Comparison of ENCODE assay signal across 7 cellular contexts in genomic region chr5:161546463-161547301, GRCh38. TPM values are rescaled to one million over a fixed set of nuclear protein-coding genes. Genes with fewer than 3 reads are reported as not detected.
DNase-seq lines count a peak whose midpoint lies in the region; ATAC-seq and TF ChIP-seq lines count a peak whose summit lies in the region.

Gene GABRB2 (minus strand): TSS chr5:161546725. CDS start chr5:161546643, 82 bp downstream.

- no peak for TF ChIP-seq CTCF in epithelial cell of proximal tubule (conservative IDR thresholded peaks at IDR 0.05; ENCODE audit: low read depth, low read length)
- no peak for TF ChIP-seq CTCF in mucosa of descending colon (IDR thresholded peaks at IDR 0.05)

- H3K27ac ChIP-seq in thymus (ENCODE audit: low read depth) = no peak within 1 kb of the TSS

- H3K9me3 ChIP-seq in mucosa of descending colon (no peaks in the 10 kb centered on the region), thymus (ENCODE audit: control insufficient read depth) (no peaks in the 10 kb centered on the region)

- CTCF ChIA-PET in T-cell (lab: Charles Lee) = no interaction called here

- intact Hi-C loops in mucosa of descending colon (cut with DNase I, micrococcal nuclease) = no loop called here

- peaks cover 4 to 12% (median 6%) of the 10 kb centered on the region in 3 donors for H3K9me3 Mint-ChIP-seq in T-cell

- H3K4me3 ChIP-seq in epithelial cell of proximal tubule (ENCODE audit: low read depth, low read length) (peak within 1 kb of the TSS; percentile 63), mucosa of descending colon (no peak within 1 kb of the TSS), thymus (ENCODE audit: low read length) (peak within 1 kb of the TSS; percentile 36)

- peak; percentile 69 for ATAC-seq in GM21367 (IDR thresholded peaks at IDR 0.05; ENCODE audit: unreplicated experiment)
- peak; percentile 47 for ATAC-seq in HG03575 (IDR thresholded peaks at IDR 0.05; ENCODE audit: extremely low read depth, insufficient number of reproducible peaks, low FRiP score, unreplicated experiment)
- no peak for ATAC-seq in T-cell (replicated peaks in 1 of 4)
- peak; percentile 72 for ATAC-seq in mucosa of descending colon

- POLR2A ChIA-PET in T-cell (lab: Charles Lee) = no interaction called here

- H3K36me3 ChIP-seq in mucosa of descending colon (ENCODE audit: low read depth) = no peaks in the 10 kb centered on the region
- no peaks in the 10 kb centered on the region for H3K36me3 ChIP-seq in thymus (ENCODE audit: control insufficient read depth, insufficient read depth)

- H3K27ac Mint-ChIP-seq in T-cell = peak within 1 kb of the TSS in 1 of 2 donors; percentile 67

- whole genome bisulfite sequencing in thymus = 3% methylated on average over 32 of the region's 32 CpGs

- peak; percentile 73 for DNase-seq in GM03348 (ENCODE audit: low spot score)
- DNase-seq in T-cell = no peak
- no peak for DNase-seq in epithelial cell of proximal tubule (ENCODE audit: low read depth)
- peak; percentile 66 to 75 (median 71) for DNase-seq in mucosa of descending colon

- H3K36me3 Mint-ChIP-seq in T-cell = no peaks in the 10 kb centered on the region

- peaks cover 43% of the 10 kb centered on the region for H3K27me3 ChIP-seq in thymus (ENCODE audit: control insufficient read depth, insufficient read depth)

- H3K4me1 ChIP-seq in mucosa of descending colon (ENCODE audit: low read depth) (peaks cover 21% of the 10 kb centered on the region), thymus (ENCODE audit: control insufficient read depth, insufficient read depth, low read length) (no peaks in the 10 kb centered on the region)

- H3K27me3 Mint-ChIP-seq in T-cell = peaks cover 50 to 57% of the 10 kb centered on the region in 2 donors

- H3K4me3 Mint-ChIP-seq in T-cell = peak within 1 kb of the TSS; percentile 63 to 75 (median 70)

- H3K4me1 Mint-ChIP-seq in T-cell = peaks cover 9 to 16% (median 13%) of the 10 kb centered on the region in 3 donors

RNA-seq across cellular contexts. Expression of gene GABRB2, which starts in this region (rescaled TPM):
- total RNA-seq in T-cell (not detected), epithelial cell of proximal tubule (not detected in 2 replicates), mucosa of descending colon (1 to 10 TPM in 2 of 3 donors, under 1 TPM in 1; 0.44 to 2.1 (median 2.0) TPM)
- polyA plus RNA-seq in thymus = 0.09 TPM

Comparison
In these comparisons a context has a peak if more than half of its experiments do, and no peak if none do; other contexts are left out.
1. DNase-seq: peak in GM03348 (single experiment) and mucosa of descending colon (3 of 3); none in T-cell (0 of 34) and epithelial cell of proximal tubule (single experiment).
2. ATAC-seq: peak in GM21367 (single experiment), HG03575 (single experiment) and mucosa of descending colon (single experiment); none in T-cell (0 of 4).